In the genomic region with DNA sequence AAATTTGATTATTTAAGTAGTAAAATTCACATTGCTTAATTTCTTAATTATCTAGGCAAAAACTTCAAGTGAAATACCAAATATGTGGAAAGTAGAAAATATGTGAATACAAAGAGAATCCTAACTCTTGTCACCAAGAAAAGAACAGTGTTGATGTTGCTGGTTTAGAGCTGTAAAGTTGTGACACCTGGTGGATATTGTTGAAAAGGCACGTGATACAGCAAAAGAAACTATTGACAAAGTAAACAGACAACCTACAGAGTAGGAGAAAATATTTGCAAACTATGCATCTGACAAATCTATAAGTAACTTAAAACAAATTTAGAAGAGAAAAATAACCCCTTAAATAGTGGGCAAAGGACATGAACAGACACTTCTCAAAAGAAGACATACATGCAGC, we compare ENCODE assay signal across 8 cellular contexts.
DNase-seq lines count a peak whose midpoint lies in the region; ATAC-seq and TF ChIP-seq lines count a peak whose summit lies in the region.

No MANE protein-coding gene starts in this region.

- no peaks in the 10 kb centered on the region for H3K36me3 ChIP-seq in NT2/D1 (ENCODE audit: insufficient read depth, insufficient read length, low read length)
- no peaks in the 10 kb centered on the region for H3K36me3 ChIP-seq in HAP-1 (replicated peaks)

- in situ Hi-C loops in HAP-1 (cut with MboI; ENCODE audit: low sequenced_read_pairs), result no loop called here

- TF ChIP-seq CTCF in foreskin fibroblast (IDR thresholded peaks at IDR 0.05; ENCODE audit: low read depth, low read length), result peak; percentile 33

- H3K4me3 ChIP-seq in NT2/D1 (ENCODE audit: insufficient read length, low read depth), result no peak overlapping the region
- H3K4me3 ChIP-seq in foreskin fibroblast (ENCODE audit: low read depth in 1 of 2, low read length in 2 of 2), result no peak overlapping the region
- no peak overlapping the region for H3K4me3 ChIP-seq in HAP-1

- H3K9me3 ChIP-seq in NT2/D1 (ENCODE audit: insufficient read depth, low read length) (no peaks in the 10 kb centered on the region), HAP-1 (no peaks in the 10 kb centered on the region)

- H3K9ac ChIP-seq in NT2/D1 (ENCODE audit: insufficient read length, low read depth), result no peak overlapping the region

- H3K27me3 ChIP-seq in NT2/D1 (ENCODE audit: insufficient read depth, insufficient read length) (no peaks in the 10 kb centered on the region), HAP-1 (ENCODE audit: low read depth) (no peaks in the 10 kb centered on the region)

- no peaks in the 10 kb centered on the region for H3K4me1 ChIP-seq in NT2/D1 (ENCODE audit: insufficient read depth, insufficient read length)
- no peaks in the 10 kb centered on the region; the same call in 1 of the 2 replicates for H3K4me1 ChIP-seq in HAP-1

- intact Hi-C loops in posterior cingulate gyrus (cut with DNase I), result no loop called here

- peak; percentile 57 for ATAC-seq in HG02884 (IDR thresholded peaks at IDR 0.05; ENCODE audit: unreplicated experiment)
- ATAC-seq in GM21360 (IDR thresholded peaks at IDR 0.05; ENCODE audit: unreplicated experiment), result no peak

- peak; percentile 7 to 8 for DNase-seq in NCI-H446 (lab: John Stamatoyannopoulos, UW)
- no peak for DNase-seq in NCI-H446 treated with DMSO at 0.1 percent for 48 hours (lab: John Stamatoyannopoulos, UW)
- DNase-seq in NT2/D1 (ENCODE audit: low read depth, low spot score), result peak; percentile 20
- peak in 1 of 2 donors; percentile 8 for DNase-seq in foreskin fibroblast
- DNase-seq in posterior cingulate gyrus, result no peak
- no peak for DNase-seq in HAP-1 (ENCODE audit: low spot score in 2 of 2)

Comparison
In these comparisons a context has a peak if more than half of its experiments do, and no peak if none do; other contexts are left out.
1. DNase-seq: peak in NCI-H446 (2 of 2) and NT2/D1 (single experiment); none in NCI-H446 treated with DMSO at 0.1 percent for 48 hours (single experiment), posterior cingulate gyrus (0 of 10) and HAP-1 (0 of 2).